Comparison of ENCODE assay signal across 1 cellular context in the genomic region with DNA sequence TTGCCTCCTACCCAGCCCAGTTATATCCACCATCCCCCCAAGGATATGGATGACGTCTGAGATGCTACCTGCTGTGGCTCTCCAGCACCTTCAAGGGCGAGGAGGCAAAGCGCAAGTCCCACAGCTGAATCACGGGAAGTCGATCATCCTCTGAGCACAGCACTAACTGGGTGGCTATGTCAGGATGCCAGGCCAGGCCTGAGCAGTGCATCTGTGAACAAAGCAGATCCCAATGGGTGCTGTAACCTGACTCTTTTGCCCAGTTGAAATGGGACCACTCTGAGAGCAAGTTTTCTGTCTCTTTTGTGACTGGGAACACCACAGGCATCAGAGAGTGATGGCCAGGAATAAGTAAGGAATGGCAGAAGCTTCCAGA.
TF ChIP-seq lines count a peak whose summit lies in the region.

No MANE protein-coding gene starts in this region.

TF ChIP-seq in IMR-90, 13 proteins besides CTCF, POLR2A, EP300 and RAD21:
- TF ChIP-seq, protein P1, sequence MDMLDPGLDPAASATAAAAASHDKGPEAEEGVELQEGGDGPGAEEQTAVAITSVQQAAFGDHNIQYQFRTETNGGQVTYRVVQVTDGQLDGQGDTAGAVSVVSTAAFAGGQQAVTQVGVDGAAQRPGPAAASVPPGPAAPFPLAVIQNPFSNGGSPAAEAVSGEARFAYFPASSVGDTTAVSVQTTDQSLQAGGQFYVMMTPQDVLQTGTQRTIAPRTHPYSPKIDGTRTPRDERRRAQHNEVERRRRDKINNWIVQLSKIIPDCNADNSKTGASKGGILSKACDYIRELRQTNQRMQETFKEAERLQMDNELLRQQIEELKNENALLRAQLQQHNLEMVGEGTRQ (IDR thresholded peaks at IDR 0.05; ENCODE audit: low read depth, low read length), result no peak
- TF ChIP-seq SMC3 (IDR thresholded peaks at IDR 0.05; ENCODE audit: low read depth, low read length) (no peak), MAZ (IDR thresholded peaks at IDR 0.05; ENCODE audit: borderline replicate concordance, low read depth, low read length) (no peak), RCOR1 (IDR thresholded peaks at IDR 0.05; ENCODE audit: insufficient replicate concordance, low read length) (no peak), MXI1 (IDR thresholded peaks at IDR 0.05; ENCODE audit: borderline replicate concordance, low read depth, low read length) (no peak), MAFK (IDR thresholded peaks at IDR 0.05; ENCODE audit: low read depth, low read length) (no peak)
